16 cellular contexts compared by ENCODE assay signal in genomic region chr9:91884746-91885687, GRCh38.
DNase-seq lines count a peak whose midpoint lies in the region; FAIRE-seq and TF ChIP-seq lines count a peak whose summit lies in the region.
"Had no signal": no experiment of that assay in that cellular context is flagged by ENCODE, and none has a peak within 500 bp of the region (broad histone marks: within the 10 kb centered on the region; RNA-seq: fewer than 3 reads in every experiment).

No MANE protein-coding gene starts in this region.

- H3K4me2 ChIP-seq in GM23248 (ENCODE audit: unreplicated experiment) = peak overlapping the region; percentile 44
- H3K4me2 ChIP-seq in OCI-LY7 (ENCODE audit: low read length) = no peak overlapping the region
- H3K4me2 ChIP-seq: KMS-11 had no signal

- H3K9me3 ChIP-seq in GM23248 (ENCODE audit: low read depth) (no peaks in the 10 kb centered on the region), OCI-LY7 (ENCODE audit: low read length) (no peaks in the 10 kb centered on the region)

- FAIRE-seq in RCC 7860 (lab: Jason Lieb, UNC) = no peak
- FAIRE-seq: endometrium had no signal

- no peak overlapping the region for H3K4me3 ChIP-seq in GM23248
- H3K4me3 ChIP-seq in OCI-LY7 (ENCODE audit: low read depth, low read length, poor library complexity, severe bottlenecking) = no peak overlapping the region
- H3K4me3 ChIP-seq: cardiac muscle cell had no signal

- POLR2A ChIA-PET in OCI-LY7 (lab: Charles Lee) = interaction anchor here (0.6 kb wide), 1 partner anchor 809 kb away, joined by 4 read pairs; no protein-coding TSS in a partner anchor

- CTCF ChIA-PET in OCI-LY7 (lab: Charles Lee; ENCODE audit: unreplicated experiment) = no interaction called here

- TF ChIP-seq CTCF in chondrocyte (IDR thresholded peaks at IDR 0.05) (no peak), osteocyte (IDR thresholded peaks at IDR 0.05) (no peak), OCI-LY7 (conservative IDR thresholded peaks at IDR 0.05; ENCODE audit: low read length) (no peak)

- H2AFZ ChIP-seq in GM23248 = peak overlapping the region; percentile 33
- no peak overlapping the region for H2AFZ ChIP-seq in OCI-LY7 (ENCODE audit: low read length)

- in situ Hi-C loops in GM23248 (cut with MboI) = no loop called here

- H3K27me3 Mint-ChIP-seq in chondrocyte (ENCODE audit: low read depth) = no peaks in the 10 kb centered on the region
- no peaks in the 10 kb centered on the region for H3K27me3 Mint-ChIP-seq in osteocyte (ENCODE audit: unreplicated experiment)
- peaks cover 39% of the 10 kb centered on the region for H3K27me3 Mint-ChIP-seq in T-helper 2 cell treated with Interferon-gamma antibody and Interleukin-4, amounts not matched to agents 5 μg/mL and 100 μg/mL, for 36 hours (ENCODE audit: low read depth)
- H3K27me3 Mint-ChIP-seq: activated B cell treated with CpG ODN at 0.5 μM for 24 hours had no signal

- peaks cover 38% of the 10 kb centered on the region for H3K4me1 ChIP-seq in GM23248 (ENCODE audit: insufficient read depth)
- no peaks in the 10 kb centered on the region for H3K4me1 ChIP-seq in OCI-LY7 (ENCODE audit: insufficient read depth, low read length, poor library complexity, severe bottlenecking)

- H3K79me2 ChIP-seq in GM23248 (ENCODE audit: insufficient read depth) (no peaks in the 10 kb centered on the region), OCI-LY7 (ENCODE audit: insufficient read depth, low read depth, low read length) (no peaks in the 10 kb centered on the region)

- H3F3A ChIP-seq in GM23248 (ENCODE audit: insufficient read depth) = peaks cover 16% of the 10 kb centered on the region

- no peaks in the 10 kb centered on the region for H3K9me3 Mint-ChIP-seq in chondrocyte (ENCODE audit: low read depth)
- H3K9me3 Mint-ChIP-seq in osteocyte (ENCODE audit: unreplicated experiment) = no peaks in the 10 kb centered on the region
- H3K9me3 Mint-ChIP-seq in T-helper 2 cell treated with Interferon-gamma antibody and Interleukin-4, amounts not matched to agents 5 μg/mL and 100 μg/mL, for 36 hours = no peaks in the 10 kb centered on the region
- H3K9me3 Mint-ChIP-seq: activated B cell treated with CpG ODN at 0.5 μM for 24 hours had no signal

- H3K27ac Mint-ChIP-seq in chondrocyte (ENCODE audit: unreplicated experiment) (peak overlapping the region; percentile 70), osteocyte (ENCODE audit: unreplicated experiment) (peak overlapping the region; percentile 89)
- no peak overlapping the region for H3K27ac Mint-ChIP-seq in T-helper 2 cell treated with Interferon-gamma antibody and Interleukin-4, amounts not matched to agents 5 μg/mL and 100 μg/mL, for 36 hours
- H3K27ac Mint-ChIP-seq: activated B cell treated with CpG ODN at 0.5 μM for 24 hours had no signal

- H3K4me3 Mint-ChIP-seq in chondrocyte (ENCODE audit: unreplicated experiment) (peak overlapping the region; percentile 16), osteocyte (ENCODE audit: unreplicated experiment) (no peak overlapping the region)
- no peak overlapping the region for H3K4me3 Mint-ChIP-seq in T-helper 2 cell treated with Interferon-gamma antibody and Interleukin-4, amounts not matched to agents 5 μg/mL and 100 μg/mL, for 36 hours
- H3K4me3 Mint-ChIP-seq: activated B cell treated with CpG ODN at 0.5 μM for 24 hours had no signal

- H3K27ac ChIP-seq in GM23248 = peak overlapping the region; percentile 32
- H3K27ac ChIP-seq in OCI-LY7 (ENCODE audit: low read depth, low read length, poor library complexity, severe bottlenecking) = no peak overlapping the region
- H3K27ac ChIP-seq: cardiac muscle cell, KMS-11 had no signal

- BruUV-seq in OCI-LY7 (replicated peaks; lab: Mats Ljungman, UMichigan) = no TSS peak

- DNase-seq in GM23248 (peak; percentile 37), chondrocyte (ENCODE audit: low spot score) (no peak), iPS-NIHi7 (ENCODE audit: extremely low spot score) (peak; percentile 38), osteocyte (ENCODE audit: extremely low spot score, unreplicated experiment) (no peak), OCI-LY7 (ENCODE audit: low spot score) (no peak), NCI-H446 treated with DMSO at 0.1 percent for 48 hours (lab: John Stamatoyannopoulos, UW) (no peak), RCC 7860 (ENCODE audit: low spot score) (no peak)
- no peak for DNase-seq in T-helper 2 cell treated with Interferon-gamma antibody and Interleukin-4, amounts not matched to agents 5 μg/mL and 100 μg/mL, for 36 hours (ENCODE audit: low spot score)
- DNase-seq: activated B cell treated with CpG ODN at 0.5 μM for 24 hours; activated naive CD4-positive, alpha-beta T cell treated with anti-CD3 and anti-CD28 coated beads, Interleukin-2, amount 50 U/mL, for 16 hours; GOT3; NCI-H1436; OCI-M1 had no signal

- H3K9me2 ChIP-seq in GM23248 (ENCODE audit: insufficient read depth) (no peaks in the 10 kb centered on the region), OCI-LY7 (ENCODE audit: insufficient read depth, low read length) (no peaks in the 10 kb centered on the region)

- H3K36me3 Mint-ChIP-seq in chondrocyte (ENCODE audit: low read depth) (no peaks in the 10 kb centered on the region), osteocyte (ENCODE audit: unreplicated experiment) (peaks cover 9% of the 10 kb centered on the region)
- no peaks in the 10 kb centered on the region for H3K36me3 Mint-ChIP-seq in T-helper 2 cell treated with Interferon-gamma antibody and Interleukin-4, amounts not matched to agents 5 μg/mL and 100 μg/mL, for 36 hours (ENCODE audit: low read depth)

- peaks cover 60% of the 10 kb centered on the region for H3K4me1 Mint-ChIP-seq in chondrocyte (ENCODE audit: low read depth)
- H3K4me1 Mint-ChIP-seq in osteocyte (ENCODE audit: unreplicated experiment) = peaks cover 66% of the 10 kb centered on the region
- H3K4me1 Mint-ChIP-seq in T-helper 2 cell treated with Interferon-gamma antibody and Interleukin-4, amounts not matched to agents 5 μg/mL and 100 μg/mL, for 36 hours (ENCODE audit: low read depth) = no peaks in the 10 kb centered on the region
- H3K4me1 Mint-ChIP-seq: activated B cell treated with CpG ODN at 0.5 μM for 24 hours had no signal

- WGBS in GM23248 (ENCODE audit: low coverage in 1 of 2, low lambda C conversion rate in 2 of 2, missing lambda C conversion rate in 2 of 2), 2 experiments = 72 to 75% methylated on average over 11 to 12 of the region's 12 CpGs

- intact Hi-C loops in OCI-LY7 (cut with micrococcal nuclease; ENCODE audit: unreplicated experiment) = loop anchor here (10.0 kb wide), 1 partner anchor 110 kb away; no protein-coding TSS in a partner anchor

- H3K9ac ChIP-seq in GM23248 = no peak overlapping the region
- H3K9ac ChIP-seq: KMS-11 had no signal

- H4K20me1 ChIP-seq in GM23248 (ENCODE audit: insufficient read depth) (no peaks in the 10 kb centered on the region), OCI-LY7 (ENCODE audit: insufficient read depth, low read length) (no peaks in the 10 kb centered on the region)

- no peaks in the 10 kb centered on the region for H3K27me3 ChIP-seq in GM23248 (replicated peaks; ENCODE audit: insufficient read depth)
- H3K27me3 ChIP-seq: cardiac muscle cell had no signal

- H3K36me3 ChIP-seq in GM23248 (ENCODE audit: low read depth) = no peaks in the 10 kb centered on the region
- no peaks in the 10 kb centered on the region for H3K36me3 ChIP-seq in OCI-LY7 (ENCODE audit: insufficient read depth, low read length)
- H3K36me3 ChIP-seq: cardiac muscle cell had no signal

Comparison
In these comparisons a context has a peak if more than half of its experiments do, and no peak if none do; other contexts are left out.
1. DNase-seq: peak in GM23248 (single experiment) and iPS-NIHi7 (single experiment); none in chondrocyte (single experiment), osteocyte (single experiment), T-helper 2 cell treated with Interferon-gamma antibody and Interleukin-4, amounts not matched to agents 5 μg/mL and 100 μg/mL, for 36 hours (single experiment), OCI-LY7 (single experiment), NCI-H446 treated with DMSO at 0.1 percent for 48 hours (single experiment) and RCC 7860 (single experiment).